ENCODE assay signal across 10 cellular contexts in genomic region chr17:44209786-44210341, GRCh38. TPM values are rescaled to one million over a fixed set of nuclear protein-coding genes. Genes with fewer than 3 reads are reported as not detected.
DNase-seq lines count a peak whose midpoint lies in the region; ATAC-seq and TF ChIP-seq lines count a peak whose summit lies in the region.
"Had no signal": no experiment of that assay in that cellular context is flagged by ENCODE, and none has a peak within 500 bp of the region (broad histone marks: within the 10 kb centered on the region; RNA-seq: fewer than 3 reads in every experiment).

No MANE protein-coding gene starts in this region.

- no peaks in the 10 kb centered on the region for H3K79me2 ChIP-seq in PC-9 (ENCODE audit: low read depth)

- H3K9me3 ChIP-seq in PC-9 (ENCODE audit: insufficient read depth, low read depth) = no peaks in the 10 kb centered on the region
- H3K9me3 ChIP-seq: A549, SJCRH30 had no signal

- BruUV-seq in PC-9 (replicated peaks; lab: Mats Ljungman, UMichigan) = no TSS peak

- no peak overlapping the region for H3K4me3 ChIP-seq in PC-9
- H3K4me3 ChIP-seq: A549, SJCRH30 had no signal

- no peak for DNase-seq in activated CD4-positive, CD25-positive, alpha-beta regulatory T cell treated with anti-CD3 and anti-CD28 coated beads, Interleukin-2, amount 50 U/mL, for 72 hours
- no peak for DNase-seq in PC-9
- no peak for DNase-seq in endothelial cell (ENCODE audit: low spot score)
- DNase-seq in stimulated activated effector memory CD8-positive, alpha-beta T cell treated with anti-CD3 and anti-CD28 coated beads, Interleukin-12 subunit alpha, Interleukin-12 subunit beta, amount 100 ng/mL, for 72 hours (ENCODE audit: low spot score in 2 of 2) = peak in 1 of 2 donors; percentile 68
- no peak for DNase-seq in foreskin melanocyte
- DNase-seq: SJCRH30 had no signal

- H2AFZ ChIP-seq in PC-9 = no peak overlapping the region

- H3K27me3 Mint-ChIP-seq in endothelial cell (ENCODE audit: unreplicated experiment) = peaks cover 21% of the 10 kb centered on the region

- no peaks in the 10 kb centered on the region for H3K9me2 ChIP-seq in PC-9 (ENCODE audit: insufficient read depth)

- H3K27me3 ChIP-seq in PC-9 (ENCODE audit: insufficient read depth, low read depth) = no peaks in the 10 kb centered on the region
- H3K27me3 ChIP-seq: SJCRH30 had no signal

- intact Hi-C loops in PC-9 (cut with micrococcal nuclease; ENCODE audit: unreplicated experiment) = no loop called here

- TF ChIP-seq CTCF in PC-9 (conservative IDR thresholded peaks at IDR 0.05) = no peak
- no peak for TF ChIP-seq CTCF in endothelial cell (IDR thresholded peaks at IDR 0.05; ENCODE audit: unreplicated experiment)

- H3K4me2 ChIP-seq in PC-9 = no peak overlapping the region

- peak; percentile 83 for ATAC-seq in activated CD4-positive, CD25-positive, alpha-beta regulatory T cell treated with anti-CD3 and anti-CD28 coated beads, Interleukin-2, amount 50 U/mL, for 24 hours
- ATAC-seq in stimulated activated effector memory CD8-positive, alpha-beta T cell treated with anti-CD3 and anti-CD28 coated beads, Interleukin-12 subunit alpha, Interleukin-12 subunit beta, amount 100 ng/mL, for 72 hours = peak; percentile 88
- ATAC-seq in GM21515 (IDR thresholded peaks at IDR 0.05; ENCODE audit: unreplicated experiment) = no peak
- no peak for ATAC-seq in HG02973 (IDR thresholded peaks at IDR 0.05; ENCODE audit: unreplicated experiment)

- H3K36me3 ChIP-seq in PC-9 (ENCODE audit: low read depth) = peaks cover 22% of the 10 kb centered on the region

- peaks cover 21% of the 10 kb centered on the region for H3K4me1 ChIP-seq in PC-9 (replicated peaks; ENCODE audit: insufficient read depth)
- H3K4me1 ChIP-seq: SJCRH30 had no signal

- CTCF ChIA-PET in PC-9 (lab: Charles Lee) = no interaction called here

- H4K20me1 ChIP-seq in PC-9 (ENCODE audit: insufficient read depth) = no peaks in the 10 kb centered on the region

- no peak overlapping the region for H3K27ac Mint-ChIP-seq in endothelial cell (ENCODE audit: unreplicated experiment)
- H3K27ac Mint-ChIP-seq in stimulated activated effector memory CD8-positive, alpha-beta T cell treated with anti-CD3 and anti-CD28 coated beads, Interleukin-12 subunit alpha, Interleukin-12 subunit beta, amount 100 ng/mL, for 72 hours = peak overlapping the region; percentile 96

- H3K36me3 Mint-ChIP-seq in endothelial cell (ENCODE audit: low read depth, unreplicated experiment) = peaks cover 28% of the 10 kb centered on the region
- peaks cover 88% of the 10 kb centered on the region for H3K36me3 Mint-ChIP-seq in stimulated activated effector memory CD8-positive, alpha-beta T cell treated with anti-CD3 and anti-CD28 coated beads, Interleukin-12 subunit alpha, Interleukin-12 subunit beta, amount 100 ng/mL, for 72 hours

- H3K4me3 Mint-ChIP-seq in endothelial cell (ENCODE audit: unreplicated experiment) = peak overlapping the region; percentile 42
- peak overlapping the region; percentile 81 for H3K4me3 Mint-ChIP-seq in stimulated activated effector memory CD8-positive, alpha-beta T cell treated with anti-CD3 and anti-CD28 coated beads, Interleukin-12 subunit alpha, Interleukin-12 subunit beta, amount 100 ng/mL, for 72 hours

- POLR2A ChIA-PET in PC-9 (lab: Charles Lee; ENCODE audit: unreplicated experiment) = interaction anchor here (0.6 kb wide), 1 partner anchor 25 kb away, joined by 7 read pairs; no protein-coding TSS in a partner anchor

- peak overlapping the region; percentile 32; the same call in 1 of the 2 replicates for H3K27ac ChIP-seq in PC-9
- H3K27ac ChIP-seq: SJCRH30 had no signal

- H3K4me1 Mint-ChIP-seq in endothelial cell (ENCODE audit: unreplicated experiment) = peaks cover 12% of the 10 kb centered on the region
- peaks cover 56% of the 10 kb centered on the region for H3K4me1 Mint-ChIP-seq in stimulated activated effector memory CD8-positive, alpha-beta T cell treated with anti-CD3 and anti-CD28 coated beads, Interleukin-12 subunit alpha, Interleukin-12 subunit beta, amount 100 ng/mL, for 72 hours

- peaks cover 39% of the 10 kb centered on the region for H3F3A ChIP-seq in PC-9 (ENCODE audit: insufficient read depth, low read depth)

- H3K9me3 Mint-ChIP-seq in endothelial cell (ENCODE audit: unreplicated experiment) = no peaks in the 10 kb centered on the region
- H3K9me3 Mint-ChIP-seq in stimulated activated effector memory CD8-positive, alpha-beta T cell treated with anti-CD3 and anti-CD28 coated beads, Interleukin-12 subunit alpha, Interleukin-12 subunit beta, amount 100 ng/mL, for 72 hours = no peaks in the 10 kb centered on the region

RNA-seq across cellular contexts. Expression of gene UBTF, which starts 9.6 kb away (rescaled TPM):
- 59.6 and 61.7 TPM in 2 replicates for total RNA-seq in PC-9 (2021)
- 63.8 TPM for total RNA-seq in endothelial cell (ENCODE audit: unreplicated experiment)

RNA-seq across cellular contexts. Expression of gene ATXN7L3, which starts 10.2 kb away (rescaled TPM):
- total RNA-seq in PC-9 (2021) (59.3 and 87.4 TPM in 2 replicates), endothelial cell (ENCODE audit: unreplicated experiment) (152 TPM)

RNA-seq across cellular contexts. Expression of gene TMUB2, which starts 23.1 kb away (rescaled TPM):
- 39.2 and 45.5 TPM in 2 replicates for total RNA-seq in PC-9 (2021)
- 39.2 TPM for total RNA-seq in endothelial cell (ENCODE audit: unreplicated experiment)

RNA-seq across cellular contexts. Expression of gene ASB16, which starts 39.4 kb away (rescaled TPM):
- not detected in 2 replicates for total RNA-seq in PC-9 (2021)
- total RNA-seq in endothelial cell (ENCODE audit: unreplicated experiment) = not detected
- total RNA-seq: SJCRH30 had no signal

RNA-seq across cellular contexts. Expression of gene SLC4A1, which starts 58.1 kb away (rescaled TPM):
- total RNA-seq in PC-9 (2021) (not detected in 2 replicates), endothelial cell (ENCODE audit: unreplicated experiment) (not detected)

Comparison
In these comparisons a context has a peak if more than half of its experiments do, and no peak if none do; other contexts are left out.
1. ATAC-seq: peak in activated CD4-positive, CD25-positive, alpha-beta regulatory T cell treated with anti-CD3 and anti-CD28 coated beads, Interleukin-2, amount 50 U/mL, for 24 hours (2 of 2) and stimulated activated effector memory CD8-positive, alpha-beta T cell treated with anti-CD3 and anti-CD28 coated beads, Interleukin-12 subunit alpha, Interleukin-12 subunit beta, amount 100 ng/mL, for 72 hours (single experiment); none in GM21515 (single experiment) and HG02973 (single experiment).